Comparison of ENCODE assay signal across 31 cellular contexts in the genomic region with DNA sequence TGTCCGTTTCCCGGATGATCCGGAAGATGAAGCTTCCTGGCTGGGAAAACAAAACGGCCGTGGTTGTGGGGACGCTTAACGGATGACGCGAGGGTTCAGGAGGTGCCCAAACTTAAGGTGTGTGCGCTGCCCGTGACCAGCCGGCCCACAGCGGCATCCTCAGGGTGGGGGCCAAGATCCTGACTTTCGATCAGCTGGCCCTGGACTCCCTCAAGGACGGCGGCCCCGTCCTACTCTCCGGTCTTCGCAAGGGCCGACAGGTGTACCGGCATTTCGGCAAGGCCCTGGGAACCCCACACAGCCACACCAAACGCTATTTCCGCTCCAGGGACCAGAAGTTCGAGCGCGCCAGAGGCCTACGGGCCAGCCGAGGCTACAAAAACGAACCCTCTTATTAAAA. TPM values are rescaled to one million over a fixed set of nuclear protein-coding genes. Genes with fewer than 3 reads are reported as not detected.
"Had no signal": no experiment of that assay in that cellular context is flagged by ENCODE, and none has a peak within 500 bp of the region (broad histone marks: within the 10 kb centered on the region; RNA-seq: fewer than 3 reads in every experiment).

No MANE protein-coding gene starts in this region.

- H3K4me3 ChIP-seq: cardiac muscle cell, K562, SJCRH30 had no signal

- H3K27ac ChIP-seq: brain microvascular endothelial cell, cardiac muscle cell, SJCRH30 had no signal

- ATAC-seq: activated CD8-positive, alpha-beta memory T cell treated with anti-CD3 and anti-CD28 coated beads, Interleukin-2, amount 10 ng/mL, durations not matched to agents 7 days and 5 days; K562; Panc1; Right ventricle myocardium inferior; SK-N-SH treated with all-trans-retinoic acid at 6 μM for 48 hours; T-helper 17 cell had no signal

- DNase-seq: activated B cell treated with CpG ODN at 0.5 μM for 24 hours; activated CD4-positive, alpha-beta T cell treated with anti-CD3 and anti-CD28 coated beads for 1 hour; activated CD4-positive, alpha-beta T cell treated with anti-CD3 and anti-CD28 coated beads, Interleukin-2, amount 10 ng/mL, durations not matched to agents 24 days and 14 days; activated CD4-positive, alpha-beta T cell treated with anti-CD3 and anti-CD28 coated beads, Interleukin-2, amount 50 U/mL, for 48 hours; activated CD8-positive, alpha-beta memory T cell treated with anti-CD3 and anti-CD28 coated beads, Interleukin-2, amount 10 ng/mL, durations not matched to agents 7 days and 5 days; activated gamma-delta T cell; activated naive CD4-positive, alpha-beta T cell treated with anti-CD3 and anti-CD28 coated beads for 36 hours; activated T-cell treated with anti-CD3 and anti-CD28 coated beads, Interleukin-2, amount 50 U/mL, for 24 hours; amygdala; brain microvascular endothelial cell; Karpas-422; MM.1S; NCI-H1105; NCI-H1436; NCI-H187; NCI-H2081; NCI-H510A treated with DMSO at 0.1 percent for 48 hours; NCI-H69; NK-92 treated with Interleukin-12 subunit alpha and Interleukin-12 subunit beta, amount 100 ng/mL, for 24 hours; OCI-M1; RPMI8226; SJCRH30; SW 1271; T-helper 17 cell; T1000 had no signal

- H3K9me3 ChIP-seq: SJCRH30 had no signal

- H3K36me3 ChIP-seq: brain microvascular endothelial cell, cardiac muscle cell, SJCRH30 had no signal

- H3K27me3 ChIP-seq: brain microvascular endothelial cell, cardiac muscle cell, SJCRH30 had no signal

RNA-seq across cellular contexts. Expression of a gene that starts 1.1 kb away (rescaled TPM):
- total RNA-seq: activated B cell treated with CpG ODN at 0.5 μM for 24 hours; activated CD4-positive, alpha-beta T cell treated with anti-CD3 and anti-CD28 coated beads, Interleukin-2, amount 10 ng/mL, durations not matched to agents 24 days and 14 days; activated CD8-positive, alpha-beta memory T cell treated with anti-CD3 and anti-CD28 coated beads, Interleukin-2, amount 10 ng/mL, durations not matched to agents 7 days and 5 days; activated naive CD4-positive, alpha-beta T cell treated with anti-CD3 and anti-CD28 coated beads for 36 hours; activated T-helper 1 cell treated with anti-CD3 and anti-CD28 coated beads, Interleukin-12 subunit alpha, Interleukin-12 subunit beta, Interleukin-2, Interleukin-4 antibody, amounts not matched to agents 30 ng/mL and 10 ng/mL and 1 ng/mL, durations not matched to agents 14 hours and 24 hours and 36 hours; cardiac muscle cell; K562; Right ventricle myocardium inferior; SJCRH30; T-helper 17 cell had no signal
- polyA plus RNA-seq: cardiac muscle cell, K562 had no signal
